22 cellular contexts compared by ENCODE assay signal in genomic region chr18:41324934-41325333, GRCh38.
DNase-seq lines count a peak whose midpoint lies in the region; ATAC-seq and TF ChIP-seq lines count a peak whose summit lies in the region.
"Had no signal": no experiment of that assay in that cellular context is flagged by ENCODE, and none has a peak within 500 bp of the region (broad histone marks: within the 10 kb centered on the region; RNA-seq: fewer than 3 reads in every experiment).

No MANE protein-coding gene starts in this region.

- peaks cover 10% of the 10 kb centered on the region for H3K9me3 Mint-ChIP-seq in activated CD4-positive, alpha-beta T cell treated with anti-CD3 and anti-CD28 coated beads, Interleukin-2, amount 10 ng/mL, durations not matched to agents 7 days and 5 days

- no peak for TF ChIP-seq POLR2A in upper lobe of left lung (IDR thresholded peaks at IDR 0.05)

- H3K4me1 ChIP-seq in upper lobe of left lung: no peaks in the 10 kb centered on the region
- H3K4me1 ChIP-seq: body of pancreas, HAP-1 had no signal

- H3K27me3 Mint-ChIP-seq in T-helper 17 cell: no peaks in the 10 kb centered on the region
- H3K27me3 Mint-ChIP-seq in activated CD4-positive, alpha-beta T cell treated with anti-CD3 and anti-CD28 coated beads, Interleukin-2, amount 10 ng/mL, durations not matched to agents 7 days and 5 days: no peaks in the 10 kb centered on the region

- intact Hi-C loops in cardiac septum (cut with DNase I): no loop called here

- DNase-seq in HS-27A (ENCODE audit: low read depth): peak; percentile 40
- DNase-seq in amniotic epithelial cell (ENCODE audit: low read depth): peak; percentile 63
- peak; percentile 7 for DNase-seq in fibroblast of mammary gland (ENCODE audit: low read depth)
- DNase-seq in renal cortical epithelial cell (ENCODE audit: low read depth): peak; percentile 14
- DNase-seq in T-helper 17 cell: no peak
- no peak for DNase-seq in activated CD4-positive, alpha-beta T cell treated with anti-CD3 and anti-CD28 coated beads, Interleukin-2, amount 10 ng/mL, durations not matched to agents 7 days and 5 days
- DNase-seq in cardiac septum (ENCODE audit: low spot score): no peak
- no peak for DNase-seq in upper lobe of left lung
- DNase-seq: activated CD4-positive, alpha-beta T cell treated with anti-CD3 and anti-CD28 coated beads for 4 hours; AML-193; body of pancreas; DND-41; midbrain; NCI-H1417; stimulated activated naive CD4-positive, alpha-beta T cell treated with Interleukin-2 at 50 U/mL for 16 hours; thyroid gland had no signal

- no peak overlapping the region for H3K4me3 Mint-ChIP-seq in T-helper 17 cell
- no peak overlapping the region for H3K4me3 Mint-ChIP-seq in activated CD4-positive, alpha-beta T cell treated with anti-CD3 and anti-CD28 coated beads, Interleukin-2, amount 10 ng/mL, durations not matched to agents 7 days and 5 days
- H3K4me3 Mint-ChIP-seq: nephron had no signal

- no peak overlapping the region for H3K27ac ChIP-seq in upper lobe of left lung
- H3K27ac ChIP-seq: body of pancreas, coronary artery, thyroid gland had no signal

- no peak overlapping the region for H3K27ac Mint-ChIP-seq in T-helper 17 cell
- no peak overlapping the region for H3K27ac Mint-ChIP-seq in activated CD4-positive, alpha-beta T cell treated with anti-CD3 and anti-CD28 coated beads, Interleukin-2, amount 10 ng/mL, durations not matched to agents 7 days and 5 days
- H3K27ac Mint-ChIP-seq: activated naive CD4-positive, alpha-beta T cell treated with anti-CD3 and anti-CD28 coated beads, Interleukin-2, amount 50 U/mL, for 72 hours; nephron had no signal

- TF ChIP-seq CTCF in fibroblast of mammary gland (conservative IDR thresholded peaks at IDR 0.05; ENCODE audit: control insufficient read depth, insufficient read depth, low read depth, low read length) (no peak), upper lobe of left lung (IDR thresholded peaks at IDR 0.05) (no peak)

- H3K27me3 ChIP-seq in upper lobe of left lung: no peaks in the 10 kb centered on the region
- H3K27me3 ChIP-seq: body of pancreas, thyroid gland had no signal

- H3K9me3 ChIP-seq in T-helper 17 cell (ENCODE audit: control insufficient read depth, low read length, poor library complexity, severe bottlenecking) (no peaks in the 10 kb centered on the region), upper lobe of left lung (peaks cover 0 to 5% (median 0%) of the 10 kb centered on the region in 4 donors)
- H3K9me3 ChIP-seq: body of pancreas, thyroid gland had no signal

- no peak for TF ChIP-seq EP300 in upper lobe of left lung (IDR thresholded peaks at IDR 0.05)

- H3K36me3 ChIP-seq in upper lobe of left lung: no peaks in the 10 kb centered on the region
- H3K36me3 ChIP-seq: HAP-1, thyroid gland had no signal

- H3K4me3 ChIP-seq in fibroblast of mammary gland (ENCODE audit: control insufficient read depth, low read depth, low read length) (no peak overlapping the region), upper lobe of left lung (no peak overlapping the region)
- H3K4me3 ChIP-seq: body of pancreas, coronary artery, HAP-1, thyroid gland had no signal

- peaks cover 2% of the 10 kb centered on the region for H3K36me3 Mint-ChIP-seq in T-helper 17 cell (ENCODE audit: low read depth)
- H3K36me3 Mint-ChIP-seq in activated CD4-positive, alpha-beta T cell treated with anti-CD3 and anti-CD28 coated beads, Interleukin-2, amount 10 ng/mL, durations not matched to agents 7 days and 5 days (ENCODE audit: low read depth): no peaks in the 10 kb centered on the region
- H3K36me3 Mint-ChIP-seq: activated naive CD4-positive, alpha-beta T cell treated with anti-CD3 and anti-CD28 coated beads, Interleukin-2, amount 50 U/mL, for 72 hours had no signal

- CTCF ChIA-PET in activated CD4-positive, alpha-beta T cell treated with anti-CD3 and anti-CD28 coated beads, Interleukin-2, amount 10 ng/mL, durations not matched to agents 7 days and 5 days (lab: Charles Lee): no interaction called here

- no peaks in the 10 kb centered on the region for H3K4me1 Mint-ChIP-seq in T-helper 17 cell
- no peaks in the 10 kb centered on the region for H3K4me1 Mint-ChIP-seq in activated CD4-positive, alpha-beta T cell treated with anti-CD3 and anti-CD28 coated beads, Interleukin-2, amount 10 ng/mL, durations not matched to agents 7 days and 5 days
- H3K4me1 Mint-ChIP-seq: nephron had no signal

- 87 to 90% methylated on average over 2 of the region's 2 CpGs for WGBS in upper lobe of left lung, 2 donors

- POLR2A ChIA-PET in activated CD4-positive, alpha-beta T cell treated with anti-CD3 and anti-CD28 coated beads, Interleukin-2, amount 10 ng/mL, durations not matched to agents 7 days and 5 days (lab: Charles Lee): no interaction called here

- ATAC-seq in T-helper 17 cell: no peak
- ATAC-seq in upper lobe of left lung (ENCODE audit: low FRiP score in 2 of 2): no peak
- ATAC-seq: activated naive CD4-positive, alpha-beta T cell treated with anti-CD3 and anti-CD28 coated beads, Interleukin-2, amount 50 U/mL, for 72 hours; body of pancreas; HepG2; Right ventricle myocardium inferior had no signal

Comparison
In these comparisons a context has a peak if more than half of its experiments do, and no peak if none do; other contexts are left out.
1. DNase-seq: peak in HS-27A (single experiment), amniotic epithelial cell (single experiment), fibroblast of mammary gland (single experiment) and renal cortical epithelial cell (single experiment); none in T-helper 17 cell (0 of 3), activated CD4-positive, alpha-beta T cell treated with anti-CD3 and anti-CD28 coated beads, Interleukin-2, amount 10 ng/mL, durations not matched to agents 7 days and 5 days (single experiment), cardiac septum (single experiment) and upper lobe of left lung (0 of 2).